In the genomic region with DNA sequence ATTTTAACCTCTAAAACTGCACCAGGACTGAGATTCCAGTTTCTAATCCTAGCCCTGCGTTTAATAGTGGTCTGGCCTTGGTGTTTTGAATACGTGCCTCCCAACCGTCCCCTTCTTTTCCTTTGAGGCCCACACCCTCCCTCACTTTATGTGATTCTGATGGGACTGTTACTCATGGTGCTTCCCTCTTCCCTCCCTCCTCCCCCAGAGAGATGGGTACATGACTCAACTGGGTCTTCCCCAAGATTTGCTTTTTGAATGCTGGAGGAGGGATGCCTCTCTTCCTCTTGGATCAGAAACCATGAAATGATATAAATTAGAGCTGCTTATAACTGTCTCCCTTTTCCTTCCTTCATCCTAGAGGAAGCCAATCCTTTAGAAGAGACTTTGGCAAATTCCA, we compare ENCODE assay signal across 16 cellular contexts. TPM values are rescaled to one million over a fixed set of nuclear protein-coding genes. Genes with fewer than 3 reads are reported as not detected.
A peak's percentile ranks its signal among the peaks of the same experiment; 100 is the strongest.
DNase-seq lines count a peak whose midpoint lies in the region; ATAC-seq, FAIRE-seq and TF ChIP-seq lines count a peak whose summit lies in the region.
"Had no signal": no experiment of that assay in that cellular context is flagged by ENCODE, and none has a peak within 500 bp of the region (broad histone marks: within the 10 kb centered on the region; RNA-seq: fewer than 3 reads in every experiment).

No MANE protein-coding gene starts in this region.

- no peak overlapping the region for H2AFZ ChIP-seq in HepG2 (ENCODE audit: low read length)
- H2AFZ ChIP-seq: PC-9 had no signal

- TF ChIP-seq EP300 in HepG2 (IDR thresholded peaks at IDR 0.05; ENCODE audit: low read depth in 2 of 2, low read length in 2 of 2) (no peak), HepG2 (CRISPR knock-in tag; IDR thresholded peaks at IDR 0.05; ENCODE audit: borderline replicate concordance) (no peak)

- TF ChIP-seq RAD21 in HepG2 (CRISPR knock-in tag; IDR thresholded peaks at IDR 0.05), result no peak

- intact Hi-C loops in HepG2 (cut with micrococcal nuclease; ENCODE audit: unreplicated experiment), result no loop called here
- intact Hi-C loops in tibial artery (cut with DNase I; ENCODE audit: low total_unique reads), result no loop called here

- CTCF ChIA-PET in HEK293 (lab: Yijun Ruan, JAX), result interaction anchor here (0.7 kb wide), 1 partner anchor 219 kb away, joined by 3 read pairs; no protein-coding TSS in a partner anchor
- CTCF ChIA-PET in HepG2 (lab: Yijun Ruan, JAX; ENCODE audit: low intra/inter-chr PET ratio, low total read pairs), result no interaction called here

- H3K9ac ChIP-seq in adipocyte (ENCODE audit: low read length) (no peak overlapping the region), HepG2 (ENCODE audit: insufficient read depth, low read depth, low read length) (no peak overlapping the region)

- no peak overlapping the region for H3K4me2 ChIP-seq in HepG2 (ENCODE audit: low read depth, low read length)
- H3K4me2 ChIP-seq: PC-9 had no signal

- FAIRE-seq in HepG2 (lab: Jason Lieb, UNC), result no peak
- FAIRE-seq: GM19239 had no signal

- WGBS in HepG2 (ENCODE audit: low lambda C conversion rate), result 81% methylated on average over 3 of the region's 3 CpGs

- BruUV-seq in HepG2 (replicated peaks; lab: Mats Ljungman, UMichigan), result no TSS peak

- no peak for ATAC-seq in HepG2
- ATAC-seq in HG03457 (IDR thresholded peaks at IDR 0.05; ENCODE audit: unreplicated experiment), result no peak
- ATAC-seq: heart right ventricle, T-cell had no signal

- in situ Hi-C loops in HepG2 (cut with HindIII; ENCODE audit: extremely low pct_ligation_motif_present, low pct_unique_long_range_greater_than_20kb), result no loop called here

- TF ChIP-seq POLR2A in HepG2 (IDR thresholded peaks at IDR 0.05; ENCODE audit: insufficient read depth in 1 of 2, low read depth in 2 of 2, low read length in 2 of 2), result no peak

- H3K36me3 ChIP-seq in HEK293 (ENCODE audit: control insufficient read depth in 2 of 2, insufficient read depth in 1 of 2, low read length in 2 of 2) (no peaks in the 10 kb centered on the region), adipocyte (ENCODE audit: control insufficient read depth, insufficient read depth, low read length, severe bottlenecking) (no peaks in the 10 kb centered on the region), HepG2 (replicated peaks in 1 of 2; ENCODE audit: control insufficient read depth in 1 of 2, insufficient read depth in 2 of 2, low read length in 2 of 2) (no peaks in the 10 kb centered on the region), tibial artery (no peaks in the 10 kb centered on the region)
- H3K36me3 ChIP-seq: BE2C, brain microvascular endothelial cell, heart right ventricle had no signal

- DNase-seq in AG08395 (ENCODE audit: low spot score), result peak; percentile 50
- peak; percentile 18 for DNase-seq in adipocyte (ENCODE audit: low read depth)
- DNase-seq in kidney tubule cell (ENCODE audit: low spot score), result peak; percentile 69
- no peak for DNase-seq in iPS-NIHi11 (ENCODE audit: low spot score)
- no peak for DNase-seq in HepG2 (ENCODE audit: low spot score)
- DNase-seq in tibial artery, result no peak
- DNase-seq: BE2C; brain microvascular endothelial cell; endodermal cell; heart right ventricle; PC-9; stimulated activated CD8-positive, alpha-beta memory T cell treated with anti-CD3 and anti-CD28 coated beads, Interleukin-4, amount 100 ng/mL, for 48 hours; T-cell had no signal

- no peaks in the 10 kb centered on the region for H4K20me1 ChIP-seq in HepG2 (ENCODE audit: insufficient read depth, low read length)

- no peaks in the 10 kb centered on the region for H3K79me2 ChIP-seq in HepG2 (ENCODE audit: insufficient read depth, low read length)

- H3K4me3 ChIP-seq in HEK293 (ENCODE audit: low read depth, low read length), result no peak overlapping the region
- no peak overlapping the region for H3K4me3 ChIP-seq in adipocyte (ENCODE audit: low read length)
- no peak overlapping the region for H3K4me3 ChIP-seq in HepG2 (replicated peaks in 1 of 3; ENCODE audit: insufficient read depth in 1 of 3, low read depth in 2 of 3, low read length in 3 of 3)
- no peak overlapping the region for H3K4me3 ChIP-seq in tibial artery
- H3K4me3 ChIP-seq: heart right ventricle, PC-9 had no signal

- no peak for TF ChIP-seq CTCF in HEK293 (tag by site-specific recombination; IDR thresholded peaks at IDR 0.05)
- no peak for TF ChIP-seq CTCF in HepG2 (CRISPR knock-in tag; IDR thresholded peaks at IDR 0.05)
- TF ChIP-seq CTCF in tibial artery (IDR thresholded peaks at IDR 0.05), result no peak

- H3K27ac ChIP-seq in HEK293 (ENCODE audit: extremely low read depth, low read depth, low read length), result no peak overlapping the region
- no peak overlapping the region for H3K27ac ChIP-seq in HepG2 (ENCODE audit: extremely low read length, insufficient read depth, low read length)
- H3K27ac ChIP-seq in tibial artery, result no peak overlapping the region
- H3K27ac ChIP-seq: brain microvascular endothelial cell, heart right ventricle, PC-9 had no signal

- H3K27me3 ChIP-seq in adipocyte (replicated peaks; ENCODE audit: control insufficient read depth, insufficient read depth, low read length) (no peaks in the 10 kb centered on the region), HepG2 (ENCODE audit: control insufficient read depth in 1 of 2, insufficient read depth in 2 of 2, low read length in 2 of 2) (no peaks in the 10 kb centered on the region), tibial artery (no peaks in the 10 kb centered on the region)
- H3K27me3 ChIP-seq: BE2C, brain microvascular endothelial cell, heart right ventricle had no signal

- POLR2A ChIA-PET in HEK293 (lab: Yijun Ruan, JAX), result no interaction called here
- POLR2A ChIA-PET in HepG2 (lab: Yijun Ruan, JAX), result interaction anchor here (1.1 kb wide), 1 partner anchor 18 kb away, joined by 3 read pairs; no protein-coding TSS in a partner anchor

- H3K4me1 ChIP-seq in HEK293 (ENCODE audit: control insufficient read depth, insufficient read depth, low read length) (no peaks in the 10 kb centered on the region), adipocyte (ENCODE audit: control insufficient read depth, insufficient read depth, low read length) (peaks cover 7% of the 10 kb centered on the region), HepG2 (ENCODE audit: insufficient read depth, low read length) (peaks cover 17% of the 10 kb centered on the region), tibial artery (no peaks in the 10 kb centered on the region)
- H3K4me1 ChIP-seq: BE2C, heart right ventricle had no signal

- no peaks in the 10 kb centered on the region for H3K9me3 ChIP-seq in HEK293 (ENCODE audit: control insufficient read depth, insufficient read depth, low read depth, low read length)
- H3K9me3 ChIP-seq in adipocyte (ENCODE audit: control insufficient read depth, low read length), result no peaks in the 10 kb centered on the region
- no peaks in the 10 kb centered on the region for H3K9me3 ChIP-seq in HepG2 (ENCODE audit: low read length)
- H3K9me3 ChIP-seq in tibial artery, result no peaks in the 10 kb centered on the region
- H3K9me3 ChIP-seq: BE2C, heart right ventricle had no signal

TF ChIP-seq in HEK293, 187 proteins besides CTCF, POLR2A, EP300 and RAD21 (continues in another document):
- no peak for TF ChIP-seq ZNF513 (tag by site-specific recombination; IDR thresholded peaks at IDR 0.05)

TF ChIP-seq in HepG2, 621 proteins besides CTCF, POLR2A, EP300 and RAD21 (continues in another document):
- no peak for TF ChIP-seq RXRA (CRISPR knock-in tag; IDR thresholded peaks at IDR 0.05)
- no peak for TF ChIP-seq POLR2AphosphoS2 (IDR thresholded peaks at IDR 0.05; ENCODE audit: low read depth, low read length)
- no peak for TF ChIP-seq ZSCAN20 (CRISPR knock-in tag; IDR thresholded peaks at IDR 0.05; ENCODE audit: borderline replicate concordance)
- TF ChIP-seq DMTF1 (CRISPR knock-in tag; IDR thresholded peaks at IDR 0.05), result no peak
- TF ChIP-seq FOXA3 (CRISPR knock-in tag; IDR thresholded peaks at IDR 0.05), result no peak

RNA-seq across cellular contexts. Expression of gene PPP2R5E, which starts 8.2 kb away (rescaled TPM):
- total RNA-seq in HepG2 (2016; rRNA removed; fragmentation: Illumina TruSeq; extraction: Trizol), result 11.0 and 22.5 TPM in 2 replicates
- 3.9 and 4.8 TPM in 2 replicates for total RNA-seq in HepG2 (2016; cell fraction: cytosol; rRNA removed; fragmentation: Illumina TruSeq; extraction: Trizol; ENCODE audit: low read depth)
- total RNA-seq in HepG2 (2016; cell fraction: insoluble cytoplasmic fraction; rRNA removed; fragmentation: Illumina TruSeq; extraction: Trizol), result 10.3 and 22.7 TPM in 2 replicates
- total RNA-seq in HepG2 (2016; cell fraction: membrane; rRNA removed; fragmentation: Illumina TruSeq; extraction: Trizol), result 19.8 and 21.1 TPM in 2 replicates
- total RNA-seq in HepG2 (2016; cell fraction: nucleus; rRNA removed; fragmentation: Illumina TruSeq; extraction: Trizol), result 15.6 and 17.0 TPM in 2 replicates
- polyA plus RNA-seq in HepG2 (2011; rRNA removed), result 6.4 and 8.9 TPM in 2 replicates
- polyA plus RNA-seq in HepG2 (2011; cell fraction: cytosol; rRNA removed), result 2.7 and 5.2 TPM in 2 replicates
- polyA plus RNA-seq in HepG2 (2011; cell fraction: nucleus; rRNA removed), result 4.7 and 5.0 TPM in 2 replicates
- 13.6 and 14.4 TPM in 2 replicates for polyA plus RNA-seq in HepG2 (2012)
- polyA plus RNA-seq in HepG2 (2016; cell fraction: cytosol; fragmentation: Illumina TruSeq; extraction: Trizol; ENCODE audit: low read depth), result 4.4 and 5.3 TPM in 2 replicates
- polyA plus RNA-seq in HepG2 (2016; cell fraction: insoluble cytoplasmic fraction; fragmentation: Illumina TruSeq; extraction: Trizol; ENCODE audit: low read depth), result 31.8 and 35.2 TPM in 2 replicates
- polyA plus RNA-seq in HepG2 (2016; cell fraction: membrane; fragmentation: Illumina TruSeq; extraction: Trizol; ENCODE audit: low read depth), result 17.1 TPM in 2 replicates
- 17.7 and 18.9 TPM in 2 replicates for polyA plus RNA-seq in HepG2 (2016; cell fraction: nucleus; fragmentation: Illumina TruSeq; extraction: Trizol; ENCODE audit: insufficient read depth, low read depth)
- polyA minus RNA-seq in HepG2 (2011; rRNA and poly(A)+ RNA removed; ENCODE audit: low replicate concordance), result 7.8 and 8.6 TPM in 2 replicates
- 21.7 and 25.6 TPM in 2 replicates for polyA minus RNA-seq in HepG2 (2011; cell fraction: cytosol; rRNA and poly(A)+ RNA removed)
- polyA minus RNA-seq in HepG2 (2011; cell fraction: nucleus; rRNA and poly(A)+ RNA removed), result 29.4 and 30.6 TPM in 2 replicates

Comparison
In these comparisons a context has a peak if more than half of its experiments do, and no peak if none do; other contexts are left out.
1. DNase-seq: peak in AG08395 (single experiment), adipocyte (single experiment) and kidney tubule cell (single experiment); none in iPS-NIHi11 (single experiment), HepG2 (single experiment) and tibial artery (0 of 2).